ENCODE assay signal across 2 cellular contexts in genomic region chr3:65712156-65712555, GRCh38.
TF ChIP-seq lines count a peak whose summit lies in the region.

No MANE protein-coding gene starts in this region.

TF ChIP-seq in IMR-90, 13 proteins besides CTCF, POLR2A, EP300 and RAD21:
- no peak for TF ChIP-seq FOS (IDR thresholded peaks at IDR 0.05; ENCODE audit: low read depth, low read length)
- TF ChIP-seq MAZ (IDR thresholded peaks at IDR 0.05; ENCODE audit: borderline replicate concordance, low read depth, low read length): no peak
- no peak for TF ChIP-seq USF2 (IDR thresholded peaks at IDR 0.05; ENCODE audit: low read depth, low read length)
- no peak for TF ChIP-seq ELK1 (IDR thresholded peaks at IDR 0.05; ENCODE audit: borderline replicate concordance, low read depth, low read length)
- no peak for TF ChIP-seq MAFK (IDR thresholded peaks at IDR 0.05; ENCODE audit: low read depth, low read length)
- no peak for TF ChIP-seq CEBPB (IDR thresholded peaks at IDR 0.05; ENCODE audit: low read depth, low read length)
- TF ChIP-seq CHD1 (IDR thresholded peaks at IDR 0.05; ENCODE audit: low read depth, low read length): no peak
- TF ChIP-seq RCOR1 (IDR thresholded peaks at IDR 0.05; ENCODE audit: insufficient replicate concordance, low read length): no peak
- no peak for TF ChIP-seq MXI1 (IDR thresholded peaks at IDR 0.05; ENCODE audit: borderline replicate concordance, low read depth, low read length)
- no peak for TF ChIP-seq BHLHE40 (IDR thresholded peaks at IDR 0.05; ENCODE audit: low read depth, low read length)
- no peak for TF ChIP-seq NFE2L2 (IDR thresholded peaks at IDR 0.05; ENCODE audit: low read depth, low read length)

TF ChIP-seq in H1, 55 proteins besides CTCF, POLR2A, EP300 and RAD21:
- TF ChIP-seq SIRT6 (IDR thresholded peaks at IDR 0.05; ENCODE audit: low read length) (no peak), KDM1A (IDR thresholded peaks at IDR 0.05; ENCODE audit: borderline replicate concordance, low read length) (no peak), ZNF274 (IDR thresholded peaks at IDR 0.05; ENCODE audit: borderline replicate concordance, extremely low read depth, low read length) (no peak), CHD7 (IDR thresholded peaks at IDR 0.05; ENCODE audit: insufficient replicate concordance, low read length) (no peak), SP1 (IDR thresholded peaks at IDR 0.05; ENCODE audit: low read depth, low read length) (no peak), CBX5 (IDR thresholded peaks at IDR 0.05; ENCODE audit: low read depth, low read length) (no peak), USF2 (IDR thresholded peaks at IDR 0.05; ENCODE audit: low read length) (no peak), MAFK (IDR thresholded peaks at IDR 0.05; ENCODE audit: low read depth, low read length) (no peak), FOSL1 (IDR thresholded peaks at IDR 0.05; ENCODE audit: insufficient read depth, low read depth, low read length) (no peak), PHF8 (conservative IDR thresholded peaks at IDR 0.05; ENCODE audit: low read depth, low read length) (no peak), NRF1 (IDR thresholded peaks at IDR 0.05; ENCODE audit: low read depth, low read length) (no peak)
